Comparison of ENCODE assay signal across 8 cellular contexts in the genomic region with DNA sequence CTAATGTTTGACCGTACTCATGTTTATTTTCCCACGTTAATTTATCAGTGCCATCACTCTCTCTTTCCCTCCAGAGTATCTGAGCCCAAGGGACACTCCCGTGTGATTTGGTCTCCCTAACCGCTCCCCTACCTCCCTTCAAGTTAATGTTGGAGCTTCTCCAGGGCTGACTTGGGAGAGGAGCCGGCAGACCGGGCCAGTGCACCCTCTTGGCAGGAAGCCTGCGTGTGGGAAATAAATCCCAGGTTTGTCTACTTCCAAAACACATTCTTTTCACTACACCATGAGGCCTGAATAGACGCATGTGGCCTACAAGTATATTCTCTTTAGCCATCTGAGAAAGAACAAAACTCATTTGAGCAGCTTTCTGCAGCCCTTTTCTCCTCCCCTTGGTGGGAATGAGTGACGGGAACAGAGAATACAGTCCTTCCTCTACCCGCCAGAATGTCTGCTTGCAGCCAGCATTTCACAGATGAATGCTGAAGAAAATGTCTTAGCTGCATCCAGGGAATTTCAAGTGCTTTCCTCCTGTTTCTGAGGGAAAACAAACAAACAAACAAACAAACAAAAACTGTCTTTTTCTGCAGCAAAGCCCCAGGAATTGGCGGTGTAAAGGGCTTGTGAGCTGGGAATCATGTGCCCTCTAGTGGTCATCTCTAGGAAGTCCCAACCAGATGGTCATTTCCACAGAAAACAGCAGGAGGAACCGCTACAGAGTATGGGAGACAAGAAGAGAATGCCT. TPM values are rescaled to one million over a fixed set of nuclear protein-coding genes. Genes with fewer than 3 reads are reported as not detected.
DNase-seq lines count a peak whose midpoint lies in the region; ATAC-seq and TF ChIP-seq lines count a peak whose summit lies in the region.

No MANE protein-coding gene starts in this region.

- H3K79me2 ChIP-seq in OCI-LY3 (ENCODE audit: low read length): no peaks in the 10 kb centered on the region

- DNase-seq in activated CD4-positive, alpha-beta T cell treated with anti-CD3 and anti-CD28 coated beads for 4 hours: peak; percentile 5 to 22
- DNase-seq in activated CD4-positive, alpha-beta T cell treated with anti-CD3 and anti-CD28 coated beads for 1 hour: no peak
- DNase-seq in HT1080 (ENCODE audit: low read depth) (peak; percentile 68), brain microvascular endothelial cell (peak; percentile 49), immature natural killer cell (peak; percentile 18 to 36 (median 24)), smooth muscle cell of the brain vasculature (ENCODE audit: low read depth, low spot score) (peak; percentile 47)

- in situ Hi-C loops in brain microvascular endothelial cell (cut with HindIII; ENCODE audit: low pct_ligation_motif_present, low sequenced_read_pairs): no loop called here

- peaks cover 7% of the 10 kb centered on the region for H3K27me3 ChIP-seq in OCI-LY3 (ENCODE audit: low read depth, low read length)
- H3K27me3 ChIP-seq in brain microvascular endothelial cell (replicated peaks): no peaks in the 10 kb centered on the region

- TF ChIP-seq CTCF in OCI-LY3 (IDR thresholded peaks at IDR 0.05; ENCODE audit: low read depth, low read length) (peak; percentile 93), brain microvascular endothelial cell (IDR thresholded peaks at IDR 0.05; ENCODE audit: low read depth, low read length, missing control alignments) (peak; percentile 91)

- H3K4me3 ChIP-seq in OCI-LY3 (ENCODE audit: low read length) (peak overlapping the region; percentile 53), brain microvascular endothelial cell (ENCODE audit: low read depth, low read length) (peak overlapping the region; percentile 24)

- H4K20me1 ChIP-seq in OCI-LY3 (ENCODE audit: insufficient read depth, low read length): no peaks in the 10 kb centered on the region

- no peaks in the 10 kb centered on the region for H3K4me1 ChIP-seq in OCI-LY3 (ENCODE audit: low read length)

- peaks cover 0 to 3% (median 1%) of the 10 kb centered on the region in 3 donors for H3K27me3 Mint-ChIP-seq in immature natural killer cell (ENCODE audit: low read depth in 3 of 3)

- H3K4me1 Mint-ChIP-seq in immature natural killer cell: no peaks in the 10 kb centered on the region

- peak overlapping the region; percentile 60 for H2AFZ ChIP-seq in OCI-LY3 (ENCODE audit: low read depth, low read length)

- ATAC-seq in GM21515 (IDR thresholded peaks at IDR 0.05; ENCODE audit: unreplicated experiment): peak; percentile 89

- H3K9ac ChIP-seq in OCI-LY3 (ENCODE audit: low read length): peak overlapping the region; percentile 11; the same call in 1 of the 2 replicates

- H3K36me3 Mint-ChIP-seq in immature natural killer cell: no peaks in the 10 kb centered on the region

- no peak overlapping the region for H3K4me3 Mint-ChIP-seq in immature natural killer cell

- no peaks in the 10 kb centered on the region for H3K9me3 Mint-ChIP-seq in immature natural killer cell

- no peaks in the 10 kb centered on the region for H3K9me3 ChIP-seq in OCI-LY3 (ENCODE audit: insufficient read depth, low read length)

- H3K4me2 ChIP-seq in OCI-LY3 (ENCODE audit: low read length): peak overlapping the region; percentile 62

- H3K36me3 ChIP-seq in OCI-LY3 (replicated peaks; ENCODE audit: low read depth, low read length) (no peaks in the 10 kb centered on the region), brain microvascular endothelial cell (replicated peaks) (no peaks in the 10 kb centered on the region)

- H3K27ac Mint-ChIP-seq in immature natural killer cell: no peak overlapping the region

- no peak overlapping the region for H3K27ac ChIP-seq in OCI-LY3 (ENCODE audit: low read length)
- H3K27ac ChIP-seq in brain microvascular endothelial cell: no peak overlapping the region

RNA-seq across cellular contexts. Expression of a gene that starts 41.4 kb away (rescaled TPM):
- not detected in 2 replicates for total RNA-seq in HT1080 (2014; rRNA removed; shearing (Covaris generic))
- not detected in 2 replicates for polyA plus RNA-seq in HT1080 (2015; cell fraction: cytosol; rRNA removed)
- polyA plus RNA-seq in HT1080 (2015; cell fraction: nucleus; rRNA removed): not detected in 2 replicates
- polyA plus RNA-seq in immature natural killer cell: not detected
